In genomic region chrX:9163153-9163790, GRCh38 we compare ENCODE assay signal across 13 cellular contexts.
DNase-seq lines count a peak whose midpoint lies in the region; ATAC-seq and TF ChIP-seq lines count a peak whose summit lies in the region.
"Had no signal": no experiment of that assay in that cellular context is flagged by ENCODE, and none has a peak within 500 bp of the region (broad histone marks: within the 10 kb centered on the region; RNA-seq: fewer than 3 reads in every experiment).

No MANE protein-coding gene starts in this region.

- H3K4me1 ChIP-seq in GM23248 (ENCODE audit: insufficient read depth) (peaks cover 17% of the 10 kb centered on the region), uterus (no peaks in the 10 kb centered on the region)

- H3K9ac ChIP-seq in GM23248 (no peak overlapping the region), SK-N-MC (ENCODE audit: insufficient read length) (no peak overlapping the region)

- H4K20me1 ChIP-seq in GM23248 (ENCODE audit: insufficient read depth) = no peaks in the 10 kb centered on the region

- H3K27ac ChIP-seq in GM23248 = no peak overlapping the region
- H3K27ac ChIP-seq in SK-N-MC = no peak overlapping the region
- no peak overlapping the region for H3K27ac ChIP-seq in uterus

- DNase-seq in GM23248 = peak; percentile 42
- peak; percentile 23 for DNase-seq in NCI-H2081 treated with DMSO at 0.1 percent for 48 hours (lab: John Stamatoyannopoulos, UW)
- peak; percentile 35 for DNase-seq in SK-N-MC (ENCODE audit: low read depth, low spot score)
- peak; percentile 68 for DNase-seq in left lobe of liver (ENCODE audit: low spot score)
- DNase-seq in cerebellar nuclear complex (lab: John Stamatoyannopoulos, UW) = no peak
- no peak for DNase-seq in uterus
- DNase-seq in OCI-M2 (lab: John Stamatoyannopoulos, UW; ENCODE audit: unreplicated experiment) = no peak
- DNase-seq in left cardiac atrium = no peak
- DNase-seq: anterior cingulate cortex; kidney; NCI-H187 treated with DMSO at 0.1 percent for 48 hours; stimulated activated CD4-positive, alpha-beta T cell treated with anti-CD3 and anti-CD28 coated beads, Interleukin-2, amount 100 ng/mL, for 48 hours; substantia nigra had no signal

- no peaks in the 10 kb centered on the region for H3K9me2 ChIP-seq in GM23248 (ENCODE audit: insufficient read depth)

- whole genome bisulfite sequencing in GM23248 (ENCODE audit: low coverage in 1 of 2, low lambda C conversion rate in 2 of 2, missing lambda C conversion rate in 2 of 2), 2 experiments = 27 to 32% methylated on average over 5 of the region's 5 CpGs

- in situ Hi-C loops in GM23248 (cut with MboI) = no loop called here

- no peak overlapping the region for H3K4me2 ChIP-seq in GM23248 (ENCODE audit: unreplicated experiment)

- no peaks in the 10 kb centered on the region for H3K36me3 ChIP-seq in GM23248 (ENCODE audit: low read depth)
- H3K36me3 ChIP-seq in SK-N-MC (ENCODE audit: insufficient read depth, low read length) = no peaks in the 10 kb centered on the region
- H3K36me3 ChIP-seq in uterus = no peaks in the 10 kb centered on the region

- peak; percentile 60 for ATAC-seq in left lobe of liver
- no peak for ATAC-seq in left cardiac atrium

- intact Hi-C loops in uterus (cut with DNase I; ENCODE audit: low total_unique reads) = no loop called here
- intact Hi-C loops in left cardiac atrium (cut with DNase I) = no loop called here

- H2AFZ ChIP-seq in GM23248 = no peak overlapping the region

- 0 out of 2 replicates have a peak, but pooled peaks cover 13% of the 10 kb centered on the region for H3F3A ChIP-seq in GM23248 (ENCODE audit: insufficient read depth)

- H3K4me3 ChIP-seq in GM23248 = no peak overlapping the region
- peak overlapping the region; percentile 40 for H3K4me3 ChIP-seq in SK-N-MC
- no peak overlapping the region for H3K4me3 ChIP-seq in uterus

- TF ChIP-seq CTCF in uterus (IDR thresholded peaks at IDR 0.05) = no peak

- H3K79me2 ChIP-seq in GM23248 (ENCODE audit: insufficient read depth) = no peaks in the 10 kb centered on the region

- no peak for TF ChIP-seq POLR2A in uterus (IDR thresholded peaks at IDR 0.05)

- H3K9me3 ChIP-seq in GM23248 (ENCODE audit: low read depth) (no peaks in the 10 kb centered on the region), SK-N-MC (ENCODE audit: low read depth, low read length) (no peaks in the 10 kb centered on the region), uterus (no peaks in the 10 kb centered on the region)

- H3K27me3 ChIP-seq in GM23248 (replicated peaks; ENCODE audit: insufficient read depth) (no peaks in the 10 kb centered on the region), uterus (no peaks in the 10 kb centered on the region)

Comparison
In these comparisons a context has a peak if more than half of its experiments do, and no peak if none do; other contexts are left out.
1. DNase-seq: peak in GM23248 (single experiment), NCI-H2081 treated with DMSO at 0.1 percent for 48 hours (single experiment), SK-N-MC (single experiment) and left lobe of liver (single experiment); none in cerebellar nuclear complex (0 of 2), uterus (0 of 2), OCI-M2 (single experiment) and left cardiac atrium (single experiment).